In genomic region chr11:77411238-77411637, GRCh38 we compare ENCODE assay signal across 8 cellular contexts.
DNase-seq lines count a peak whose midpoint lies in the region; ATAC-seq and TF ChIP-seq lines count a peak whose summit lies in the region.

No MANE protein-coding gene starts in this region.

- H3K9me3 ChIP-seq in CD4-positive, alpha-beta T cell (ENCODE audit: control insufficient read depth, low read length): no peaks in the 10 kb centered on the region

- CTCF ChIA-PET in CD4-positive, alpha-beta T cell (lab: Charles Lee): interaction anchor here (1.1 to 1.2 kb wide), 2 partner anchors 59 to 137 kb away, joined by 4 to 6 read pairs; no protein-coding TSS in a partner anchor

- H3K9me3 Mint-ChIP-seq in CD4-positive, alpha-beta T cell: no peaks in the 10 kb centered on the region
- H3K9me3 Mint-ChIP-seq in naive B cell: no peaks in the 10 kb centered on the region

- H3K27ac Mint-ChIP-seq in CD4-positive, alpha-beta T cell: peak overlapping the region; percentile 76
- peak overlapping the region in 5 of 6 donors; percentile 11 to 96 (median 86) for H3K27ac Mint-ChIP-seq in naive B cell

- H3K27me3 ChIP-seq in CD4-positive, alpha-beta T cell (ENCODE audit: control insufficient read depth, insufficient read depth, low read length): no peaks in the 10 kb centered on the region

- no peak overlapping the region for H3K27ac ChIP-seq in CD4-positive, alpha-beta T cell (ENCODE audit: low read depth, low read length)

- POLR2A ChIA-PET in CD4-positive, alpha-beta T cell (lab: Charles Lee): interaction anchor here (1.0 to 1.5 kb wide), 4 partner anchors 14 to 62 kb away, joined by 3 to 8 read pairs (median 3); partner anchors contain the start of gene PAK1

- TF ChIP-seq CTCF in CD4-positive, alpha-beta T cell (IDR thresholded peaks at IDR 0.05): no peak
- no peak for TF ChIP-seq CTCF in epithelial cell of esophagus (IDR thresholded peaks at IDR 0.05; ENCODE audit: insufficient read depth, low read depth, low read length, missing control alignments)

- peaks cover 42% of the 10 kb centered on the region for H3K4me1 Mint-ChIP-seq in CD4-positive, alpha-beta T cell (ENCODE audit: low read depth)
- H3K4me1 Mint-ChIP-seq in naive B cell: peaks cover 27 to 31% (median 29%) of the 10 kb centered on the region in 3 donors

- ATAC-seq in CD4-positive, alpha-beta T cell (ENCODE audit: poor library complexity): peak; percentile 32
- peak; percentile 52 for ATAC-seq in GM19438 (IDR thresholded peaks at IDR 0.05; ENCODE audit: low read depth, unreplicated experiment)
- peak; percentile 32 for ATAC-seq in HG03442 (IDR thresholded peaks at IDR 0.05; ENCODE audit: unreplicated experiment)
- peak; percentile 57 to 63 for ATAC-seq in naive B cell (ENCODE audit: low read depth in 2 of 2)

- intact Hi-C loops in CD4-positive, alpha-beta T cell (cut with DNase I, micrococcal nuclease): loop anchor here in 1 of 2 experiments (2.0 to 5.0 kb wide), 2 partner anchors 61 to 138 kb away; partner anchors contain the start of gene PAK1

- H3K4me3 ChIP-seq in epithelial cell of esophagus (ENCODE audit: low read length): peak overlapping the region; percentile 49

- DNase-seq in CD4-positive, alpha-beta T cell: peak in 5 of 10 experiments; percentile 2 to 35 (median 5)
- DNase-seq in activated CD4-positive, alpha-beta T cell treated with anti-CD3 and anti-CD28 coated beads for 4 hours: peak; percentile 5 to 7
- peak; percentile 20 for DNase-seq in epithelial cell of esophagus (ENCODE audit: low read depth)
- DNase-seq in naive B cell: no peak
- peak; percentile 45 for DNase-seq in ureter (ENCODE audit: low spot score)
- no peak for DNase-seq in NCI-H128 (lab: John Stamatoyannopoulos, UW; ENCODE audit: unreplicated experiment)

- peak overlapping the region; percentile 97 for H3K4me3 Mint-ChIP-seq in CD4-positive, alpha-beta T cell
- H3K4me3 Mint-ChIP-seq in naive B cell: peak overlapping the region; percentile 85 to 97 (median 94)

- no peaks in the 10 kb centered on the region for H3K27me3 Mint-ChIP-seq in CD4-positive, alpha-beta T cell
- no peaks in the 10 kb centered on the region for H3K27me3 Mint-ChIP-seq in naive B cell

- no peaks in the 10 kb centered on the region for H3K36me3 Mint-ChIP-seq in CD4-positive, alpha-beta T cell (ENCODE audit: low read depth)
- no peaks in the 10 kb centered on the region for H3K36me3 Mint-ChIP-seq in naive B cell

Comparison
In these comparisons a context has a peak if more than half of its experiments do, and no peak if none do; other contexts are left out.
1. DNase-seq: peak in activated CD4-positive, alpha-beta T cell treated with anti-CD3 and anti-CD28 coated beads for 4 hours (2 of 2), epithelial cell of esophagus (single experiment) and ureter (single experiment); none in naive B cell (single experiment) and NCI-H128 (single experiment).
2. Peak in every context shown above with its lines, with median percentiles within 50 percentile points of each other: ATAC-seq.